11 cellular contexts compared by ENCODE assay signal in genomic region chr5:41794478-41794877, GRCh38.
DNase-seq lines count a peak whose midpoint lies in the region; ATAC-seq and TF ChIP-seq lines count a peak whose summit lies in the region.
"Had no signal": no experiment of that assay in that cellular context is flagged by ENCODE, and none has a peak within 500 bp of the region (broad histone marks: within the 10 kb centered on the region; RNA-seq: fewer than 3 reads in every experiment).

No MANE protein-coding gene starts in this region.

- H3K36me3 Mint-ChIP-seq in GM23338 (ENCODE audit: low read depth), result no peaks in the 10 kb centered on the region
- H3K36me3 Mint-ChIP-seq in progenitor cell of endocrine pancreas (ENCODE audit: insufficient read depth), result peaks cover 4% of the 10 kb centered on the region

- H3K4me1 Mint-ChIP-seq in GM23338 (peaks cover 21% of the 10 kb centered on the region), progenitor cell of endocrine pancreas (ENCODE audit: low read depth) (peaks cover 12% of the 10 kb centered on the region)
- H3K4me1 Mint-ChIP-seq: memory B cell had no signal

- POLR2A ChIA-PET in Panc1 (lab: Charles Lee) (no interaction called here), GM10248 (lab: Yijun Ruan, JAX) (no interaction called here)

- DNase-seq in GM23338 (ENCODE audit: low spot score) (no peak), Panc1 (ENCODE audit: low read depth, low spot score) (no peak), fibroblast of peridontal ligament (ENCODE audit: extremely low read depth) (peak; percentile 95), progenitor cell of endocrine pancreas (ENCODE audit: low spot score, unreplicated experiment) (no peak), midbrain (lab: John Stamatoyannopoulos, UW) (no peak), cerebellar nuclear complex (lab: John Stamatoyannopoulos, UW) (no peak), GM10248 (ENCODE audit: extremely low spot score) (no peak)
- DNase-seq: Peyer's patch had no signal

- H3K4me2 ChIP-seq in GM23338, result peak overlapping the region; percentile 9; the same call in 1 of the 2 replicates

- H3K4me3 Mint-ChIP-seq in GM23338 (no peak overlapping the region), progenitor cell of endocrine pancreas (ENCODE audit: low read depth) (no peak overlapping the region)
- H3K4me3 Mint-ChIP-seq: activated naive CD8-positive, alpha-beta T cell; memory B cell had no signal

- H3K4me3 ChIP-seq in GM23338 (no peak overlapping the region), Panc1 (ENCODE audit: low read depth in 2 of 2, low read length in 2 of 2) (no peak overlapping the region)
- H3K4me3 ChIP-seq: Peyer's patch had no signal

- ATAC-seq in GM23338 (no peak), Panc1 (peak; percentile 69; the same call in 1 of the 2 replicates), HG02973 (IDR thresholded peaks at IDR 0.05; ENCODE audit: unreplicated experiment) (no peak)

- H3K4me1 ChIP-seq in GM23338 (ENCODE audit: insufficient read depth), result peaks cover 20% of the 10 kb centered on the region
- no peaks in the 10 kb centered on the region; the same call in none of the 2 replicates for H3K4me1 ChIP-seq in Panc1 (ENCODE audit: control insufficient read depth, insufficient read depth, low read length)
- H3K4me1 ChIP-seq: Peyer's patch had no signal

- BruUV-seq in Panc1 (replicated peaks; lab: Mats Ljungman, UMichigan), result no TSS peak

- H3K27me3 Mint-ChIP-seq in GM23338 (ENCODE audit: insufficient read depth, low read depth, poor library complexity) (no peaks in the 10 kb centered on the region), progenitor cell of endocrine pancreas (no peaks in the 10 kb centered on the region)
- H3K27me3 Mint-ChIP-seq: activated naive CD8-positive, alpha-beta T cell; memory B cell had no signal

- intact Hi-C loops in Panc1 (cut with micrococcal nuclease; ENCODE audit: unreplicated experiment), result no loop called here

- no peaks in the 10 kb centered on the region for H3K9me3 ChIP-seq in Panc1 (ENCODE audit: control insufficient read depth, insufficient read depth, low read depth, low read length)
- H3K9me3 ChIP-seq: Peyer's patch had no signal

- no peaks in the 10 kb centered on the region for H3F3A ChIP-seq in GM23338 (replicated peaks; ENCODE audit: low read depth)

- H2AFZ ChIP-seq in GM23338, result no peak overlapping the region

- H3K9me3 Mint-ChIP-seq in GM23338 (no peaks in the 10 kb centered on the region), progenitor cell of endocrine pancreas (ENCODE audit: low read depth) (no peaks in the 10 kb centered on the region)
- H3K9me3 Mint-ChIP-seq: memory B cell had no signal

- H3K27me3 ChIP-seq in GM23338 (ENCODE audit: insufficient read depth) (no peaks in the 10 kb centered on the region), Panc1 (ENCODE audit: control insufficient read depth, insufficient read depth, low read length) (no peaks in the 10 kb centered on the region)
- H3K27me3 ChIP-seq: Peyer's patch had no signal

- H3K36me3 ChIP-seq in GM23338 (ENCODE audit: insufficient read depth) (no peaks in the 10 kb centered on the region), Panc1 (ENCODE audit: control insufficient read depth, insufficient read depth, low read length) (no peaks in the 10 kb centered on the region)
- H3K36me3 ChIP-seq: Peyer's patch had no signal

- no peaks in the 10 kb centered on the region for H3K79me2 ChIP-seq in GM23338 (replicated peaks; ENCODE audit: insufficient read depth)

- TF ChIP-seq CTCF in GM23338 (conservative IDR thresholded peaks at IDR 0.05; ENCODE audit: low read depth in 2 of 2) (no peak), Panc1 (IDR thresholded peaks at IDR 0.05) (no peak), progenitor cell of endocrine pancreas (IDR thresholded peaks at IDR 0.05; ENCODE audit: unreplicated experiment) (no peak), GM10248 (IDR thresholded peaks at IDR 0.05; ENCODE audit: control extremely low read depth, extremely low read depth, low read depth, missing control alignments) (no peak)

- 0 out of 2 replicates have a peak, but pooled peaks cover 3% of the 10 kb centered on the region for H4K20me1 ChIP-seq in GM23338 (replicated peaks; ENCODE audit: insufficient read depth)

- CTCF ChIA-PET in Panc1 (lab: Charles Lee), result no interaction called here
- CTCF ChIA-PET in GM10248 (lab: Yijun Ruan, JAX), result interaction anchor here (0.8 to 2.4 kb wide), 5 partner anchors 9 to 50 kb away, joined by 3 to 9 read pairs (median 4); no protein-coding TSS in a partner anchor

- in situ Hi-C loops in Panc1 (cut with HindIII; ENCODE audit: low pct_unique_long_range_greater_than_20kb, low sequenced_read_pairs), result no loop called here

- no peaks in the 10 kb centered on the region for H3K9me2 ChIP-seq in GM23338 (ENCODE audit: insufficient read depth)

- H3K27ac ChIP-seq in GM23338 (ENCODE audit: low read depth) (no peak overlapping the region), Panc1 (ENCODE audit: low read length) (no peak overlapping the region)
- H3K27ac ChIP-seq: Peyer's patch had no signal

- H3K27ac Mint-ChIP-seq in GM23338 (no peak overlapping the region), progenitor cell of endocrine pancreas (peak overlapping the region; percentile 74)
- H3K27ac Mint-ChIP-seq: activated naive CD8-positive, alpha-beta T cell; memory B cell had no signal

TF ChIP-seq in GM23338, 12 proteins besides CTCF, POLR2A, EP300 and RAD21 (continues in another document):
- TF ChIP-seq STAT1 (IDR thresholded peaks at IDR 0.05; ENCODE audit: unreplicated experiment), result no peak
- no peak for TF ChIP-seq NANOG (IDR thresholded peaks at IDR 0.05; ENCODE audit: borderline replicate concordance)
- TF ChIP-seq JUNB (IDR thresholded peaks at IDR 0.05; ENCODE audit: unreplicated experiment), result no peak
- no peak for TF ChIP-seq ZNF114 (CRISPR knock-in tag; IDR thresholded peaks at IDR 0.05)
- TF ChIP-seq, protein P1, sequence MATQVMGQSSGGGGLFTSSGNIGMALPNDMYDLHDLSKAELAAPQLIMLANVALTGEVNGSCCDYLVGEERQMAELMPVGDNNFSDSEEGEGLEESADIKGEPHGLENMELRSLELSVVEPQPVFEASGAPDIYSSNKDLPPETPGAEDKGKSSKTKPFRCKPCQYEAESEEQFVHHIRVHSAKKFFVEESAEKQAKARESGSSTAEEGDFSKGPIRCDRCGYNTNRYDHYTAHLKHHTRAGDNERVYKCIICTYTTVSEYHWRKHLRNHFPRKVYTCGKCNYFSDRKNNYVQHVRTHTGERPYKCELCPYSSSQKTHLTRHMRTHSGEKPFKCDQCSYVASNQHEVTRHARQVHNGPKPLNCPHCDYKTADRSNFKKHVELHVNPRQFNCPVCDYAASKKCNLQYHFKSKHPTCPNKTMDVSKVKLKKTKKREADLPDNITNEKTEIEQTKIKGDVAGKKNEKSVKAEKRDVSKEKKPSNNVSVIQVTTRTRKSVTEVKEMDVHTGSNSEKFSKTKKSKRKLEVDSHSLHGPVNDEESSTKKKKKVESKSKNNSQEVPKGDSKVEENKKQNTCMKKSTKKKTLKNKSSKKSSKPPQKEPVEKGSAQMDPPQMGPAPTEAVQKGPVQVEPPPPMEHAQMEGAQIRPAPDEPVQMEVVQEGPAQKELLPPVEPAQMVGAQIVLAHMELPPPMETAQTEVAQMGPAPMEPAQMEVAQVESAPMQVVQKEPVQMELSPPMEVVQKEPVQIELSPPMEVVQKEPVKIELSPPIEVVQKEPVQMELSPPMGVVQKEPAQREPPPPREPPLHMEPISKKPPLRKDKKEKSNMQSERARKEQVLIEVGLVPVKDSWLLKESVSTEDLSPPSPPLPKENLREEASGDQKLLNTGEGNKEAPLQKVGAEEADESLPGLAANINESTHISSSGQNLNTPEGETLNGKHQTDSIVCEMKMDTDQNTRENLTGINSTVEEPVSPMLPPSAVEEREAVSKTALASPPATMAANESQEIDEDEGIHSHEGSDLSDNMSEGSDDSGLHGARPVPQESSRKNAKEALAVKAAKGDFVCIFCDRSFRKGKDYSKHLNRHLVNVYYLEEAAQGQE (IDR thresholded peaks at IDR 0.05; ENCODE audit: unreplicated experiment), result no peak
- no peak for TF ChIP-seq POLR2AphosphoS5 (IDR thresholded peaks at IDR 0.05; ENCODE audit: low read depth)
